In genomic region chr20:38132156-38132909, GRCh38 we compare ENCODE assay signal across 18 cellular contexts. TPM values are rescaled to one million over a fixed set of nuclear protein-coding genes. Genes with fewer than 3 reads are reported as not detected.
"Had no signal": no experiment of that assay in that cellular context is flagged by ENCODE, and none has a peak within 500 bp of the region (broad histone marks: within the 10 kb centered on the region; RNA-seq: fewer than 3 reads in every experiment).

No MANE protein-coding gene starts in this region.

- H3K4me3 ChIP-seq: psoas muscle, right lobe of liver had no signal

- H3K9me3 Mint-ChIP-seq: activated CD4-positive, alpha-beta memory T cell treated with anti-CD3 and anti-CD28 coated beads for 36 hours; activated naive CD4-positive, alpha-beta T cell treated with anti-CD3 and anti-CD28 coated beads, Interleukin-2, amount 50 U/mL, for 72 hours; immature natural killer cell; nephron; stimulated activated naive CD8-positive, alpha-beta T cell treated with anti-CD3 and anti-CD28 coated beads, Interleukin-15, amount 100 ng/mL, for 72 hours had no signal

- H3K9me3 ChIP-seq: psoas muscle, right lobe of liver had no signal

- H3K27ac ChIP-seq: psoas muscle, right lobe of liver had no signal

- H3K4me3 Mint-ChIP-seq: activated CD4-positive, alpha-beta memory T cell treated with anti-CD3 and anti-CD28 coated beads for 36 hours; activated CD4-positive, alpha-beta T cell treated with anti-CD3 and anti-CD28 coated beads for 36 hours; activated CD8-positive, alpha-beta memory T cell treated with anti-CD3 and anti-CD28 coated beads, Interleukin-2, amount 10 ng/mL, durations not matched to agents 7 days and 5 days; immature natural killer cell; nephron; stimulated activated naive CD8-positive, alpha-beta T cell treated with anti-CD3 and anti-CD28 coated beads, Interleukin-15, amount 100 ng/mL, for 72 hours had no signal

- ATAC-seq: activated CD4-positive, alpha-beta T cell treated with anti-CD3 and anti-CD28 coated beads for 36 hours; activated CD8-positive, alpha-beta memory T cell treated with anti-CD3 and anti-CD28 coated beads, Interleukin-2, amount 10 ng/mL, durations not matched to agents 7 days and 5 days; activated naive CD4-positive, alpha-beta T cell treated with anti-CD3 and anti-CD28 coated beads, Interleukin-2, amount 50 U/mL, for 72 hours; left colon; psoas muscle; stimulated activated naive CD8-positive, alpha-beta T cell treated with anti-CD3 and anti-CD28 coated beads, Interleukin-15, amount 100 ng/mL, for 72 hours had no signal

- H3K36me3 Mint-ChIP-seq: activated CD4-positive, alpha-beta memory T cell treated with anti-CD3 and anti-CD28 coated beads for 36 hours; activated CD8-positive, alpha-beta memory T cell treated with anti-CD3 and anti-CD28 coated beads, Interleukin-2, amount 10 ng/mL, durations not matched to agents 7 days and 5 days; activated naive CD4-positive, alpha-beta T cell treated with anti-CD3 and anti-CD28 coated beads, Interleukin-2, amount 50 U/mL, for 72 hours; immature natural killer cell had no signal

- H3K27me3 Mint-ChIP-seq: activated CD4-positive, alpha-beta memory T cell treated with anti-CD3 and anti-CD28 coated beads for 36 hours; activated CD4-positive, alpha-beta T cell treated with anti-CD3 and anti-CD28 coated beads for 36 hours; activated CD8-positive, alpha-beta memory T cell treated with anti-CD3 and anti-CD28 coated beads, Interleukin-2, amount 10 ng/mL, durations not matched to agents 7 days and 5 days had no signal

- DNase-seq: activated CD4-positive, alpha-beta memory T cell treated with anti-CD3 and anti-CD28 coated beads for 36 hours; activated CD4-positive, alpha-beta T cell treated with anti-CD3 and anti-CD28 coated beads for 36 hours; activated CD8-positive, alpha-beta memory T cell treated with anti-CD3 and anti-CD28 coated beads, Interleukin-2, amount 10 ng/mL, durations not matched to agents 7 days and 5 days; activated effector memory CD4-positive, alpha-beta T cell treated with Interleukin-2 at 50 U/mL for 16 hours; activated T-cell treated with anti-CD3 and anti-CD28 coated beads, Interleukin-2, amount 50 U/mL, for 1 hour; caudate nucleus; cortex of kidney; effector memory CD4-positive, alpha-beta T cell; foreskin melanocyte; immature natural killer cell; mesendoderm; stimulated activated CD4-positive, alpha-beta T cell treated with anti-CD3 and anti-CD28 coated beads, Interleukin-1b, Interleukin-23, amount 100 ng/mL, for 48 hours; stimulated activated naive CD8-positive, alpha-beta T cell treated with anti-CD3 and anti-CD28 coated beads, Interleukin-15, amount 100 ng/mL, for 72 hours had no signal

- H3K27ac Mint-ChIP-seq: activated CD4-positive, alpha-beta memory T cell treated with anti-CD3 and anti-CD28 coated beads for 36 hours; activated CD4-positive, alpha-beta T cell treated with anti-CD3 and anti-CD28 coated beads for 36 hours; activated CD8-positive, alpha-beta memory T cell treated with anti-CD3 and anti-CD28 coated beads, Interleukin-2, amount 10 ng/mL, durations not matched to agents 7 days and 5 days had no signal

- H3K27me3 ChIP-seq: right lobe of liver had no signal

RNA-seq across cellular contexts. Expression of gene TGM2, which starts 32.7 kb away (rescaled TPM):
- total RNA-seq: activated CD4-positive, alpha-beta memory T cell treated with anti-CD3 and anti-CD28 coated beads for 36 hours had no signal
- polyA plus RNA-seq: immature natural killer cell had no signal
